Comparison of ENCODE assay signal across 1 cellular context in genomic region chr9:86407022-86407421, GRCh38.
TF ChIP-seq lines count a peak whose summit lies in the region.

No MANE protein-coding gene starts in this region.

TF ChIP-seq in IMR-90, 13 proteins besides CTCF, POLR2A, EP300 and RAD21 (continued from another document):
- TF ChIP-seq ELK1 (IDR thresholded peaks at IDR 0.05; ENCODE audit: borderline replicate concordance, low read depth, low read length) (no peak), NFE2L2 (IDR thresholded peaks at IDR 0.05; ENCODE audit: low read depth, low read length) (no peak), FOS (IDR thresholded peaks at IDR 0.05; ENCODE audit: low read depth, low read length) (peak; percentile 49)
